Comparison of ENCODE assay signal across 19 cellular contexts in genomic region chr2:224261316-224261715, GRCh38.
"Had no signal": no experiment of that assay in that cellular context is flagged by ENCODE, and none has a peak within 500 bp of the region (broad histone marks: within the 10 kb centered on the region; RNA-seq: fewer than 3 reads in every experiment).

No MANE protein-coding gene starts in this region.

- H3K36me3 ChIP-seq: gastrocnemius medialis, left ventricle myocardium inferior, neural progenitor cell, ovary, right lobe of liver, stomach, thoracic aorta, upper lobe of left lung had no signal

- H2AFZ ChIP-seq: neural progenitor cell had no signal

- H3K4me1 ChIP-seq: gastrocnemius medialis, right lobe of liver, upper lobe of left lung had no signal

- H3K9me3 ChIP-seq: gastrocnemius medialis, left ventricle myocardium inferior, mucosa of descending colon, ovary, right lobe of liver, stomach, thoracic aorta, upper lobe of left lung had no signal

- H3K4me3 ChIP-seq: gastrocnemius medialis, left ventricle myocardium inferior, mucosa of descending colon, neural progenitor cell, ovary, right lobe of liver, stomach, thoracic aorta, upper lobe of left lung had no signal

- H3K4me2 ChIP-seq: neural progenitor cell had no signal

- DNase-seq: activated CD4-positive, alpha-beta T cell treated with anti-CD3 and anti-CD28 coated beads, Interleukin-2, amount 10 ng/mL, durations not matched to agents 7 days and 5 days; activated CD8-positive, alpha-beta T cell treated with anti-CD3 and anti-CD28 coated beads, Interleukin-2, amount 10 ng/mL, durations not matched to agents 7 days and 5 days; activated naive CD8-positive, alpha-beta T cell treated with anti-CD3 and anti-CD28 coated beads, Interleukin-2, amount 50 U/mL, for 24 hours; activated T-cell treated with anti-CD3 and anti-CD28 coated beads, Interleukin-2, amount 50 U/mL, for 4 hours; endodermal cell; gastrocnemius medialis; left ventricle myocardium inferior; naive B cell; right lobe of liver; small intestine; stimulated activated CD4-positive, alpha-beta T cell treated with anti-CD3 and anti-CD28 coated beads, Interleukin-4, amount 100 ng/mL, for 1 hour; stomach had no signal

- H3K27me3 ChIP-seq: gastrocnemius medialis, neural progenitor cell, ovary, right lobe of liver, stomach, upper lobe of left lung had no signal

- ATAC-seq: activated CD4-positive, CD25-positive, alpha-beta regulatory T cell treated with anti-CD3 and anti-CD28 coated beads, Interleukin-2, amount 50 U/mL, for 24 hours; activated CD8-positive, alpha-beta T cell treated with anti-CD3 and anti-CD28 coated beads, Interleukin-2, amount 10 ng/mL, durations not matched to agents 7 days and 5 days; activated naive CD8-positive, alpha-beta T cell treated with anti-CD3 and anti-CD28 coated beads, Interleukin-2, amount 50 U/mL, for 24 hours; gastrocnemius medialis; mucosa of descending colon; right lobe of liver had no signal

- H3K9ac ChIP-seq: neural progenitor cell had no signal

- H3K27ac ChIP-seq: epithelial cell of prostate, gastrocnemius medialis, neural progenitor cell, ovary, right lobe of liver, stomach, thoracic aorta, upper lobe of left lung had no signal
